ENCODE assay signal across 15 cellular contexts in genomic region chr17:81961554-81962498, GRCh38. TPM values are rescaled to one million over a fixed set of nuclear protein-coding genes. Genes with fewer than 3 reads are reported as not detected.
A peak's percentile ranks its signal among the peaks of the same experiment; 100 is the strongest.
DNase-seq lines count a peak whose midpoint lies in the region; ATAC-seq and TF ChIP-seq lines count a peak whose summit lies in the region.
"Had no signal": no experiment of that assay in that cellular context is flagged by ENCODE, and none has a peak within 500 bp of the region (broad histone marks: within the 10 kb centered on the region; RNA-seq: fewer than 3 reads in every experiment).

No MANE protein-coding gene starts in this region.

- no peak overlapping the region for H2BK5ac ChIP-seq in neuronal stem cell (ENCODE audit: low read length)

- ATAC-seq in HG03571 (IDR thresholded peaks at IDR 0.05; ENCODE audit: unreplicated experiment) (no peak), GM19463 (IDR thresholded peaks at IDR 0.05; ENCODE audit: unreplicated experiment) (no peak)
- ATAC-seq: activated CD8-positive, alpha-beta T cell treated with anti-CD3 and anti-CD28 coated beads, Interleukin-2, amount 10 ng/mL, durations not matched to agents 7 days and 5 days had no signal

- peaks cover 5% of the 10 kb centered on the region for H3K4me1 ChIP-seq in HUES48 (ENCODE audit: control insufficient read depth, insufficient read depth, low read length)
- H3K4me1 ChIP-seq in endodermal cell (ENCODE audit: control insufficient read depth, insufficient read depth, low read length): no peaks in the 10 kb centered on the region
- H3K4me1 ChIP-seq in neuronal stem cell (ENCODE audit: control insufficient read depth in 2 of 2, insufficient read depth in 1 of 2, low read depth in 1 of 2, low read length in 2 of 2): peaks cover 7 to 21% of the 10 kb centered on the region in 2 donors

- H2BK15ac ChIP-seq in neuronal stem cell (ENCODE audit: low read length): peak overlapping the region; percentile 81

- H3K14ac ChIP-seq in neuronal stem cell (ENCODE audit: low read length): no peak overlapping the region

- peak overlapping the region; percentile 31 for H3K4me3 Mint-ChIP-seq in endodermal cell
- no peak overlapping the region for H3K4me3 Mint-ChIP-seq in progenitor cell of endocrine pancreas (ENCODE audit: low read depth)
- H3K4me3 Mint-ChIP-seq: activated CD8-positive, alpha-beta T cell treated with anti-CD3 and anti-CD28 coated beads, Interleukin-2, amount 10 ng/mL, durations not matched to agents 7 days and 5 days; neural crest cell had no signal

- H3K36me3 ChIP-seq in HUES48 (ENCODE audit: control insufficient read depth, insufficient read depth, low read length) (no peaks in the 10 kb centered on the region), endodermal cell (ENCODE audit: control insufficient read depth, insufficient read depth, low read length) (no peaks in the 10 kb centered on the region), neuronal stem cell (replicated peaks in 1 of 2; ENCODE audit: control insufficient read depth in 2 of 2, insufficient read depth in 2 of 2, low read length in 2 of 2) (no peaks in the 10 kb centered on the region)
- H3K36me3 ChIP-seq: left lung had no signal

- H3K23ac ChIP-seq in neuronal stem cell (ENCODE audit: low read depth, low read length, poor library complexity): peak overlapping the region; percentile 43

- H3K27me3 ChIP-seq in HUES48 (ENCODE audit: control insufficient read depth, insufficient read depth, low read length) (peaks cover 88% of the 10 kb centered on the region), endodermal cell (ENCODE audit: control insufficient read depth, insufficient read depth, low read length, poor library complexity, severe bottlenecking) (peaks cover 59% of the 10 kb centered on the region), neuronal stem cell (ENCODE audit: control insufficient read depth in 3 of 3, insufficient read depth in 3 of 3, low read depth in 1 of 3, low read length in 3 of 3) (peaks cover 31 to 84% (median 66%) of the 10 kb centered on the region in 3 experiments)

- H3K27me3 Mint-ChIP-seq in endodermal cell (ENCODE audit: insufficient read depth): peaks cover 62% of the 10 kb centered on the region
- peaks cover 64% of the 10 kb centered on the region for H3K27me3 Mint-ChIP-seq in progenitor cell of endocrine pancreas

- peaks cover 22% of the 10 kb centered on the region for H3K4me1 Mint-ChIP-seq in endodermal cell
- peaks cover 7% of the 10 kb centered on the region for H3K4me1 Mint-ChIP-seq in progenitor cell of endocrine pancreas (ENCODE audit: low read depth)

- H3K36me3 Mint-ChIP-seq in endodermal cell (ENCODE audit: low read depth): no peaks in the 10 kb centered on the region
- no peaks in the 10 kb centered on the region for H3K36me3 Mint-ChIP-seq in progenitor cell of endocrine pancreas (ENCODE audit: insufficient read depth)

- peak overlapping the region; percentile 94 for H2BK12ac ChIP-seq in neuronal stem cell (ENCODE audit: low read length)

- no peak overlapping the region for H3K27ac Mint-ChIP-seq in endodermal cell
- H3K27ac Mint-ChIP-seq in progenitor cell of endocrine pancreas: no peak overlapping the region
- H3K27ac Mint-ChIP-seq: activated CD8-positive, alpha-beta T cell treated with anti-CD3 and anti-CD28 coated beads, Interleukin-2, amount 10 ng/mL, durations not matched to agents 7 days and 5 days had no signal

- no peak overlapping the region for H2BK120ac ChIP-seq in neuronal stem cell (ENCODE audit: low read depth, low read length)

- H3K9ac ChIP-seq in HUES48 (ENCODE audit: low read depth, low read length) (no peak overlapping the region), endodermal cell (ENCODE audit: extremely low read depth, low read length, poor library complexity, severe bottlenecking) (no peak overlapping the region), neuronal stem cell (ENCODE audit: low read depth, low read length, poor library complexity) (no peak overlapping the region)

- H3K4ac ChIP-seq in neuronal stem cell (ENCODE audit: low read length): no peak overlapping the region

- 29 to 58% methylated on average over 39 to 78 of the region's 78 CpGs for WGBS in endodermal cell (ENCODE audit: insufficient coverage in 1 of 2, insufficient read length in 1 of 2), 2 experiments
- WGBS in neuronal stem cell (ENCODE audit: extremely low coverage in 2 of 2, insufficient read length in 2 of 2, insufficient replicate concordance in 1 of 2), 2 donors: no CpG with 5 or more reads among the region's 78 CpGs

- H2AK5ac ChIP-seq in neuronal stem cell (ENCODE audit: low read depth, low read length): peak overlapping the region; percentile 30

- H3K27ac ChIP-seq in HUES48 (ENCODE audit: low read depth, low read length) (no peak overlapping the region), endodermal cell (ENCODE audit: low read depth, low read length) (no peak overlapping the region), neuronal stem cell (replicated peaks; ENCODE audit: low read length) (no peak overlapping the region)
- H3K27ac ChIP-seq: left lung, RWPE1 had no signal

- H3K79me1 ChIP-seq in neuronal stem cell (ENCODE audit: low read depth, low read length): peaks cover 1% of the 10 kb centered on the region

- H3K4me3 ChIP-seq in HUES48 (ENCODE audit: low read depth, low read length): peak overlapping the region; percentile 41; the same call in 1 of the 2 replicates
- H3K4me3 ChIP-seq in endodermal cell (ENCODE audit: low read length): no peak overlapping the region
- peak overlapping the region in 1 of 2 donors; percentile 31 for H3K4me3 ChIP-seq in neuronal stem cell (ENCODE audit: low read length in 2 of 2)
- H3K4me3 ChIP-seq: left lung had no signal

- peak overlapping the region; percentile 45 for H2AFZ ChIP-seq in neuronal stem cell (ENCODE audit: low read length)

- TF ChIP-seq CTCF in endodermal cell (conservative IDR thresholded peaks at IDR 0.05) (no peak), progenitor cell of endocrine pancreas (IDR thresholded peaks at IDR 0.05; ENCODE audit: unreplicated experiment) (no peak)

- H4K8ac ChIP-seq in neuronal stem cell (ENCODE audit: low read depth, low read length): no peak overlapping the region

- H3K9me3 Mint-ChIP-seq in endodermal cell (no peaks in the 10 kb centered on the region), progenitor cell of endocrine pancreas (ENCODE audit: low read depth) (no peaks in the 10 kb centered on the region)
- H3K9me3 Mint-ChIP-seq: neural crest cell had no signal

- H4K91ac ChIP-seq in neuronal stem cell (ENCODE audit: low read depth, low read length, poor library complexity): no peak overlapping the region

- peak overlapping the region; percentile 80 for H3K4me2 ChIP-seq in neuronal stem cell (ENCODE audit: insufficient read depth, low read length, poor library complexity, severe bottlenecking)

- H3K9me3 ChIP-seq in HUES48 (ENCODE audit: control insufficient read depth, insufficient read depth, low read length) (no peaks in the 10 kb centered on the region), endodermal cell (ENCODE audit: control insufficient read depth, low read length) (no peaks in the 10 kb centered on the region), neuronal stem cell (replicated peaks in 1 of 2; ENCODE audit: control insufficient read depth in 2 of 2, insufficient read depth in 1 of 2, low read depth in 1 of 2, low read length in 2 of 2) (no peaks in the 10 kb centered on the region)
- H3K9me3 ChIP-seq: left lung had no signal

- DNase-seq in COR-L47 (lab: John Stamatoyannopoulos, UW) (peak; percentile 28), endodermal cell (peak; percentile 72), neuronal stem cell (ENCODE audit: low spot score) (no peak), progenitor cell of endocrine pancreas (ENCODE audit: low spot score, unreplicated experiment) (no peak)
- no peak for DNase-seq in effector CD4-positive, alpha-beta T cell
- DNase-seq: activated CD8-positive, alpha-beta T cell treated with anti-CD3 and anti-CD28 coated beads, Interleukin-2, amount 10 ng/mL, durations not matched to agents 7 days and 5 days; activated gamma-delta T cell; left lung; NCI-H524 treated with DMSO at 0.1 percent for 48 hours had no signal

- H3K18ac ChIP-seq in neuronal stem cell (ENCODE audit: low read length): peak overlapping the region; percentile 90

RNA-seq across cellular contexts. Expression of gene NOTUM, which starts 0.8 kb away (rescaled TPM):
- total RNA-seq in endodermal cell (10 to 100 TPM; 12.5 to 26.3 TPM), progenitor cell of endocrine pancreas (0.60 and 1.3 TPM in 2 replicates)
- polyA plus RNA-seq in endodermal cell (2013, experiment 1 of 2): 6.2 TPM
- 5.0 TPM for polyA plus RNA-seq in endodermal cell (2013, experiment 2 of 2)
- 0.33 TPM for polyA plus RNA-seq in neuronal stem cell (2013, experiment 1 of 2)
- polyA plus RNA-seq in neuronal stem cell (2013, experiment 2 of 2): 0.30 TPM
- total RNA-seq: bronchial epithelial cell had no signal

RNA-seq across cellular contexts. Expression of gene MYADML2, which starts 14.8 kb away (rescaled TPM):
- total RNA-seq in endodermal cell (not detected), progenitor cell of endocrine pancreas (not detected in 2 replicates)
- not detected for polyA plus RNA-seq in endodermal cell (2013, experiment 1 of 2)
- not detected for polyA plus RNA-seq in endodermal cell (2013, experiment 2 of 2)
- polyA plus RNA-seq in neuronal stem cell (2013, experiment 1 of 2): 0.03 TPM
- 0.03 TPM for polyA plus RNA-seq in neuronal stem cell (2013, experiment 2 of 2)
- total RNA-seq: activated CD8-positive, alpha-beta T cell treated with anti-CD3 and anti-CD28 coated beads, Interleukin-2, amount 10 ng/mL, durations not matched to agents 7 days and 5 days; bronchial epithelial cell; left lung; neural crest cell had no signal

RNA-seq across cellular contexts. Expression of gene ASPSCR1, which starts 15.6 kb away (rescaled TPM):
- total RNA-seq in endodermal cell (10 to 100 TPM; 50.8 to 65.4 TPM), progenitor cell of endocrine pancreas (55.5 and 55.7 TPM in 2 replicates)
- 41.5 TPM for polyA plus RNA-seq in endodermal cell (2013, experiment 1 of 2)
- polyA plus RNA-seq in endodermal cell (2013, experiment 2 of 2): 30.3 TPM
- 21.8 TPM for polyA plus RNA-seq in neuronal stem cell (2013, experiment 1 of 2)
- polyA plus RNA-seq in neuronal stem cell (2013, experiment 2 of 2): 24.2 TPM

RNA-seq across cellular contexts. Expression of gene PYCR1, which starts 24.7 kb away (rescaled TPM):
- total RNA-seq in endodermal cell: 100 to 1,000 TPM; 104 to 107 TPM
- 100 TPM for polyA plus RNA-seq in endodermal cell (2013, experiment 1 of 2)
- polyA plus RNA-seq in endodermal cell (2013, experiment 2 of 2): 91.8 TPM
- 53.9 TPM for polyA plus RNA-seq in neuronal stem cell (2013, experiment 1 of 2)
- 52.1 TPM for polyA plus RNA-seq in neuronal stem cell (2013, experiment 2 of 2)
- 65.0 and 65.6 TPM in 2 replicates for total RNA-seq in progenitor cell of endocrine pancreas

RNA-seq across cellular contexts. Expression of gene MAFG, which starts 34.3 kb away (rescaled TPM):
- 10 to 100 TPM; 39.9 to 54.1 TPM for total RNA-seq in endodermal cell
- 16.8 TPM for polyA plus RNA-seq in endodermal cell (2013, experiment 1 of 2)
- polyA plus RNA-seq in endodermal cell (2013, experiment 2 of 2): 15.6 TPM
- 16.1 TPM for polyA plus RNA-seq in neuronal stem cell (2013, experiment 1 of 2)
- polyA plus RNA-seq in neuronal stem cell (2013, experiment 2 of 2): 17.2 TPM
- total RNA-seq in progenitor cell of endocrine pancreas: 29.5 and 30.2 TPM in 2 replicates

Comparison
In these comparisons a context has a peak if more than half of its experiments do, and no peak if none do; other contexts are left out.
1. DNase-seq: peak in COR-L47 (single experiment) and endodermal cell (single experiment); none in neuronal stem cell (single experiment), progenitor cell of endocrine pancreas (single experiment) and effector CD4-positive, alpha-beta T cell (single experiment).